Comparison of ENCODE assay signal across 1 cellular context in genomic region chr14:99026471-99026870, GRCh38.
A peak's percentile ranks its signal among the peaks of the same experiment; 100 is the strongest.
TF ChIP-seq lines count a peak whose summit lies in the region.

No MANE protein-coding gene starts in this region.

TF ChIP-seq in K562, 482 proteins besides CTCF, POLR2A, EP300 and RAD21 (continued from another document):
- TF ChIP-seq ZBTB40 (IDR thresholded peaks at IDR 0.05) (peak; percentile 85), ZBTB40 (CRISPR knock-in tag; IDR thresholded peaks at IDR 0.05) (no peak), PHF20 (IDR thresholded peaks at IDR 0.05; ENCODE audit: partially characterized antibody) (peak; percentile 25), EHMT2 (IDR thresholded peaks at IDR 0.05) (peak; percentile 33; the same call in 1 of the 2 replicates), GABPA (tag; conservative IDR thresholded peaks at IDR 0.05; ENCODE audit: low read depth) (peak; percentile 79), GABPB1 (CRISPR knock-in tag; IDR thresholded peaks at IDR 0.05) (peak; percentile 60; the same call in 1 of the 2 replicates), YY1 (IDR thresholded peaks at IDR 0.05; ENCODE audit: borderline replicate concordance in 1 of 3, control insufficient read depth in 1 of 3, extremely low read depth in 1 of 3, insufficient read depth in 3 of 3, insufficient read length in 1 of 3, insufficient replicate concordance in 2 of 3, low read depth in 1 of 3, low read length in 2 of 3) (no peak), ZNF583 (CRISPR knock-in tag; IDR thresholded peaks at IDR 0.05) (no peak)
TF ChIP-seq in K562: peak in this region for 8.
